Comparison of ENCODE assay signal across 19 cellular contexts in genomic region chr17:64247836-64248235, GRCh38.
"Had no signal": no experiment of that assay in that cellular context is flagged by ENCODE, and none has a peak within 500 bp of the region (broad histone marks: within the 10 kb centered on the region; RNA-seq: fewer than 3 reads in every experiment).

No MANE protein-coding gene starts in this region.

- H3K27me3 ChIP-seq: ovary, tibial nerve, upper lobe of left lung had no signal

- H3K36me3 Mint-ChIP-seq: natural killer cell had no signal

- H3K9me3 ChIP-seq: lower lobe of right lung, ovary, thoracic aorta, tibial nerve, upper lobe of left lung had no signal

- H3K4me3 ChIP-seq: lower lobe of right lung, ovary, smooth muscle cell, thoracic aorta, tibial nerve, upper lobe of left lung had no signal

- H3K27me3 Mint-ChIP-seq: central memory CD8-positive, alpha-beta T cell; stimulated activated naive B cell treated with anti-CD40 and anti-IgM and Interleukin-4, amounts not matched to agents 10 μg/mL and 1 μg/mL and 100 μg/mL, for 72 hours; stimulated activated naive CD8-positive, alpha-beta T cell treated with anti-CD3 and anti-CD28 coated beads, Interleukin-15, Interleukin-2, amounts not matched to agents 100 ng/mL and 50 ng/mL, for 24 hours had no signal

- H3K27ac Mint-ChIP-seq: immature natural killer cell; natural killer cell; stimulated activated naive B cell treated with anti-CD40 and anti-IgM and Interleukin-4, amounts not matched to agents 10 μg/mL and 1 μg/mL and 100 μg/mL, for 72 hours; stimulated activated naive CD8-positive, alpha-beta T cell treated with anti-CD3 and anti-CD28 coated beads, Interleukin-15, Interleukin-2, amounts not matched to agents 100 ng/mL and 50 ng/mL, for 24 hours had no signal

- H3K4me3 Mint-ChIP-seq: central memory CD8-positive, alpha-beta T cell; immature natural killer cell; natural killer cell; stimulated activated naive B cell treated with anti-CD40 and anti-IgM and Interleukin-4, amounts not matched to agents 10 μg/mL and 1 μg/mL and 100 μg/mL, for 72 hours; stimulated activated naive CD8-positive, alpha-beta T cell treated with anti-CD3 and anti-CD28 coated beads, Interleukin-15, Interleukin-2, amounts not matched to agents 100 ng/mL and 50 ng/mL, for 24 hours had no signal

- H3K27ac ChIP-seq: lower lobe of right lung, ovary, thoracic aorta, tibial nerve, upper lobe of left lung had no signal

- H3K36me3 ChIP-seq: lower lobe of right lung, ovary, thoracic aorta, tibial nerve, upper lobe of left lung had no signal

- H3K9me3 Mint-ChIP-seq: central memory CD8-positive, alpha-beta T cell; immature natural killer cell; natural killer cell; stimulated activated naive B cell treated with anti-CD40 and anti-IgM and Interleukin-4, amounts not matched to agents 10 μg/mL and 1 μg/mL and 100 μg/mL, for 72 hours; stimulated activated naive CD8-positive, alpha-beta T cell treated with anti-CD3 and anti-CD28 coated beads, Interleukin-15, Interleukin-2, amounts not matched to agents 100 ng/mL and 50 ng/mL, for 24 hours had no signal

- DNase-seq: cortex of kidney; hypothalamus; immature natural killer cell; left ventricle myocardium superior; lower lobe of right lung; natural killer cell; nucleus accumbens; ovary; posterior cingulate gyrus; stimulated activated CD4-positive, alpha-beta T cell treated with anti-CD3 and anti-CD28 coated beads, Interleukin-12 subunit alpha, Interleukin-12 subunit beta, amount 100 ng/mL, for 4 hours; stimulated activated CD4-positive, alpha-beta T cell treated with anti-CD3 and anti-CD28 coated beads, Interleukin-1b, Interleukin-23, amount 100 ng/mL, for 48 hours; stimulated activated CD4-positive, alpha-beta T cell treated with anti-CD3 and anti-CD28 coated beads, Interleukin-4, amount 100 ng/mL, for 24 hours; stimulated activated naive B cell treated with anti-CD40 and anti-IgM and Interleukin-4, amounts not matched to agents 10 μg/mL and 1 μg/mL and 100 μg/mL, for 72 hours had no signal
